Comparison of ENCODE assay signal across 1 cellular context in the genomic region with DNA sequence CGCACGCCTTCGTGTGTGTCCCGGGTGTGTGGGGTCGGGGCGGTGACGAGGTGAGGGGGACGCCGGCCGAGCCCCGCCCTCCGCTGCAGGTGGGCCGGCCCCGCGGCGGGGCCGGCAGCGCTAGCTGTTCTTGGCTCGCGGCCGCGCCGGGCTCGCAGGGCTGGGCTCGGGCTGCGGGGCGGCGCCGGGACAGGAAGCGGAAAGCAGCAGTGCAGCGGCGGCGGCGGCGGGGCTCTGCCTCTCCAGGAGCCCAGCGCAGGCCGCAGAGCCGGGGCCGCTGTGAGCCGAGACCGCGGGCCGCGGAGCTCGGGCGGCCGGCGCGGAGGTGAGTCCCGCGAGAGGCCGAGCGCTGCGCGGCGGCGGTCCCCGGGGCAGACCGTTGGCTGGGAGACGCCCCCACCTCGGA.
TF ChIP-seq lines count a peak whose summit lies in the region.

VANGL1 (plus strand) TSS at position 209 of the 406 bp plus-strand sequence. CDS start 9,444 bp downstream, outside the sequence.

TF ChIP-seq in GM23338, 12 proteins besides CTCF, POLR2A, EP300 and RAD21 (continued from another document):
- TF ChIP-seq ZNF462 (CRISPR knock-in tag; IDR thresholded peaks at IDR 0.05), result no peak
- no peak for TF ChIP-seq EZH2 (IDR thresholded peaks at IDR 0.05; ENCODE audit: low read depth, unreplicated experiment)
